In the genomic region with DNA sequence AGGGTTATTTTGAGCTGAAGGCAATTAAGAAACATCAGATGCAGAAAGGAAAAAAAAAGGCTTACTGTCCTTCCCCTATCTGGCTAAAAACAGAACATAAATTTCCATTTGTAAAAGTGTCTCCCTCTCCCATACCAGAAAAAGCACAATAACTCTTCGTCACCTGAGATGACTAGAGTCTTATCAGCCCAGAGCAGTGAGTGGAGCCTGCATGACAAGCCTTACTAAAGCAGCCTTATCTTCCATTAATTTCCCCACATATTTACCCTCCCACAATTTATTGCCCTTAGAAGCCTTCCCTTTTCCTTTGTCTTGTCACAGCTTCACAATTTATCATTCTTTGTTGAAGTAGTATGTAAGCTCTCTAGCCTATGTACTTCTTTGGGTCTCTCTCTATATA, we compare ENCODE assay signal across 1 cellular context.
TF ChIP-seq lines count a peak whose summit lies in the region.

No MANE protein-coding gene starts in this region.

TF ChIP-seq in K562, 482 proteins besides CTCF, POLR2A, EP300 and RAD21 (continued from another document and continues in another):
- TF ChIP-seq ARID4B (CRISPR knock-in tag; IDR thresholded peaks at IDR 0.05) (no peak), ATF3 (IDR thresholded peaks at IDR 0.05) (peak; percentile 84), ATF3 (CRISPR knock-in tag; conservative IDR thresholded peaks at IDR 0.05) (no peak), SMAD3 (CRISPR knock-in tag; conservative IDR thresholded peaks at IDR 0.05) (no peak), HDAC6 (IDR thresholded peaks at IDR 0.05; ENCODE audit: low read depth, low read length) (no peak), KLF16 (IDR thresholded peaks at IDR 0.05) (peak; percentile 94), ZNF165 (CRISPR knock-in tag; IDR thresholded peaks at IDR 0.05; ENCODE audit: borderline replicate concordance) (no peak), ATF1 (CRISPR knock-in tag; IDR thresholded peaks at IDR 0.05) (no peak), ATF1 (tag; IDR thresholded peaks at IDR 0.05) (peak; percentile 77), ARID2 (IDR thresholded peaks at IDR 0.05) (no peak), ZNF184 (CRISPR knock-in tag; IDR thresholded peaks at IDR 0.05) (no peak), E2F4 (CRISPR knock-in tag; IDR thresholded peaks at IDR 0.05; ENCODE audit: low read depth) (no peak), STAT5A (IDR thresholded peaks at IDR 0.05; ENCODE audit: borderline replicate concordance, low read length) (peak; percentile 88), MNT (conservative IDR thresholded peaks at IDR 0.05) (peak in 1 of 2 experiments; percentile 54; a peak in 2 of 4 replicates), HCFC1 (IDR thresholded peaks at IDR 0.05; ENCODE audit: low read depth, low read length) (no peak), NR3C1 (CRISPR knock-in tag; IDR thresholded peaks at IDR 0.05) (no peak), ZNF197 (CRISPR knock-in tag; IDR thresholded peaks at IDR 0.05; ENCODE audit: low read depth) (peak; percentile 74; the same call in 1 of the 2 replicates), DPF2 (IDR thresholded peaks at IDR 0.05) (peak; percentile 99), BHLHE40 (IDR thresholded peaks at IDR 0.05; ENCODE audit: low read length) (peak; percentile 85), DMBX1 (CRISPR knock-in tag; IDR thresholded peaks at IDR 0.05; ENCODE audit: borderline replicate concordance) (peak; percentile 42; the same call in 1 of the 2 replicates), TSC22D4 (tag; IDR thresholded peaks at IDR 0.05) (no peak), GABPA (tag; conservative IDR thresholded peaks at IDR 0.05; ENCODE audit: low read depth) (no peak), ELF2 (CRISPR knock-in tag; IDR thresholded peaks at IDR 0.05) (no peak), RBM15 (IDR thresholded peaks at IDR 0.05; ENCODE audit: insufficient read depth, low read length) (no peak), FOXK2 (conservative IDR thresholded peaks at IDR 0.05 in 1 of 2, IDR thresholded peaks at IDR 0.05 in 1 of 2; ENCODE audit: low read depth in 2 of 2) (peak; percentile 77 to 85), ZNF707 (CRISPR knock-in tag; conservative IDR thresholded peaks at IDR 0.05) (no peak), PHF20 (IDR thresholded peaks at IDR 0.05; ENCODE audit: partially characterized antibody) (no peak), L3MBTL2 (IDR thresholded peaks at IDR 0.05) (0 out of 2 replicates have a peak, but pooled peaks have one; percentile 11), NCOR1 (IDR thresholded peaks at IDR 0.05) (peak; percentile 97), NFE2 (IDR thresholded peaks at IDR 0.05; ENCODE audit: low read depth) (peak; percentile 84), FOXJ2 (tag; IDR thresholded peaks at IDR 0.05) (no peak), BCL6 (CRISPR knock-in tag; IDR thresholded peaks at IDR 0.05) (no peak), MGA (IDR thresholded peaks at IDR 0.05) (no peak), BRD4 (IDR thresholded peaks at IDR 0.05) (no peak), RBM22 (IDR thresholded peaks at IDR 0.05; ENCODE audit: low read depth, low read length, poor library complexity, severe bottlenecking) (no peak), ZNF668 (CRISPR knock-in tag; IDR thresholded peaks at IDR 0.05) (no peak), GATAD2B (IDR thresholded peaks at IDR 0.05; ENCODE audit: borderline replicate concordance) (peak; percentile 21; the same call in 1 of the 2 replicates), TCF7L2 (IDR thresholded peaks at IDR 0.05; ENCODE audit: low read depth, low read length) (0 out of 2 replicates have a peak, but pooled peaks have one; percentile 23), CBX8 (IDR thresholded peaks at IDR 0.05; ENCODE audit: borderline replicate concordance, extremely low read depth, low read depth, low read length, poor library complexity, severe bottlenecking) (no peak), SP2 (IDR thresholded peaks at IDR 0.05; ENCODE audit: extremely low read depth, low read depth, low read length, poor library complexity, severe bottlenecking) (no peak), SMARCA5 (IDR thresholded peaks at IDR 0.05) (no peak)
- TF ChIP-seq, protein P1, sequence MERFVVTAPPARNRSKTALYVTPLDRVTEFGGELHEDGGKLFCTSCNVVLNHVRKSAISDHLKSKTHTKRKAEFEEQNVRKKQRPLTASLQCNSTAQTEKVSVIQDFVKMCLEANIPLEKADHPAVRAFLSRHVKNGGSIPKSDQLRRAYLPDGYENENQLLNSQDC (CRISPR knock-in tag; IDR thresholded peaks at IDR 0.05), result no peak
- TF ChIP-seq, protein P2, sequence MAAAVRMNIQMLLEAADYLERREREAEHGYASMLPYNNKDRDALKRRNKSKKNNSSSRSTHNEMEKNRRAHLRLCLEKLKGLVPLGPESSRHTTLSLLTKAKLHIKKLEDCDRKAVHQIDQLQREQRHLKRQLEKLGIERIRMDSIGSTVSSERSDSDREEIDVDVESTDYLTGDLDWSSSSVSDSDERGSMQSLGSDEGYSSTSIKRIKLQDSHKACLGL (CRISPR knock-in tag; IDR thresholded peaks at IDR 0.05; ENCODE audit: borderline replicate concordance, poor library complexity, severe bottlenecking), result no peak
